21 cellular contexts compared by ENCODE assay signal in the genomic region with DNA sequence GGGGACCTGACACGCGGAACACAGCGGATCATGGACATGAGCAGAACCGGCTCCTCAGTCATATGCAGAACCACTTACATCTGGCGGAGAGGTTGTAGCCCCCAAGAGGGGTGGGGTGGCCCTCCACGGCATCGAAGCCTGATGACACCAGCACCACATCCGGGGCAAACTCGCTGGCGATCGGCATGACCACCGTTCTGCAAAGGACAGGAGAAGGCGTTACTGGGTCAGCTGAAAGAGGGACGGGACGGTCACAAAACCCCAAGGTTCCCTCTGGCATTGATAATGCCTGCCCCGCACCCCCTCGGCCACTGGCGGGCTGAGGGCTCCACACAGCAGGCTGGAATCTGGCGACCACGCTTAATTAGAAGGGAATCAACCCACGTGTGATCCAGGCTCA.
DNase-seq lines count a peak whose midpoint lies in the region; ATAC-seq and TF ChIP-seq lines count a peak whose summit lies in the region.
"Had no signal": no experiment of that assay in that cellular context is flagged by ENCODE, and none has a peak within 500 bp of the region (broad histone marks: within the 10 kb centered on the region; RNA-seq: fewer than 3 reads in every experiment).

No MANE protein-coding gene starts in this region.

- H3K9me3 ChIP-seq in testis = no peaks in the 10 kb centered on the region
- no peaks in the 10 kb centered on the region for H3K9me3 ChIP-seq in smooth muscle cell (replicated peaks; ENCODE audit: low read depth)
- H3K9me3 ChIP-seq: A549, BE2C, Caco-2 had no signal

- H3K4me3 Mint-ChIP-seq in activated CD4-positive, alpha-beta memory T cell treated with anti-CD3 and anti-CD28 coated beads for 36 hours = no peak overlapping the region
- H3K4me3 Mint-ChIP-seq in activated CD4-positive, alpha-beta memory T cell treated with anti-CD3 and anti-CD28 coated beads, Interleukin-2, amount 10 ng/mL, durations not matched to agents 7 days and 5 days = no peak overlapping the region
- no peak overlapping the region for H3K4me3 Mint-ChIP-seq in WTC11
- no peak overlapping the region for H3K4me3 Mint-ChIP-seq in neural crest cell
- H3K4me3 Mint-ChIP-seq: CD4-positive, CD25-positive, alpha-beta regulatory T cell; CD8-positive, alpha-beta T cell had no signal

- peak overlapping the region; percentile 28 for H3K27ac Mint-ChIP-seq in activated CD4-positive, alpha-beta memory T cell treated with anti-CD3 and anti-CD28 coated beads for 36 hours
- H3K27ac Mint-ChIP-seq in activated CD4-positive, alpha-beta memory T cell treated with anti-CD3 and anti-CD28 coated beads, Interleukin-2, amount 10 ng/mL, durations not matched to agents 7 days and 5 days = no peak overlapping the region
- H3K27ac Mint-ChIP-seq in WTC11 (0 out of 2 replicates have a peak overlapping the region, but pooled peaks have one; percentile 32), neural crest cell (ENCODE audit: unreplicated experiment) (peak overlapping the region; percentile 91)
- H3K27ac Mint-ChIP-seq: CD4-positive, CD25-positive, alpha-beta regulatory T cell; CD8-positive, alpha-beta T cell had no signal

- no peaks in the 10 kb centered on the region for H4K20me1 ChIP-seq in smooth muscle cell (ENCODE audit: low read depth)

- no peak for ATAC-seq in WTC11
- ATAC-seq: A549; CD8-positive, alpha-beta T cell had no signal

- H3K4me1 ChIP-seq in testis (no peaks in the 10 kb centered on the region), smooth muscle cell (ENCODE audit: low read depth) (no peaks in the 10 kb centered on the region)
- H3K4me1 ChIP-seq: BE2C, Caco-2 had no signal

- no peaks in the 10 kb centered on the region for H3K27me3 Mint-ChIP-seq in activated CD4-positive, alpha-beta memory T cell treated with anti-CD3 and anti-CD28 coated beads for 36 hours
- H3K27me3 Mint-ChIP-seq in activated CD4-positive, alpha-beta memory T cell treated with anti-CD3 and anti-CD28 coated beads, Interleukin-2, amount 10 ng/mL, durations not matched to agents 7 days and 5 days = no peaks in the 10 kb centered on the region
- H3K27me3 Mint-ChIP-seq in WTC11 (ENCODE audit: low read depth) (no peaks in the 10 kb centered on the region), neural crest cell (ENCODE audit: low read depth) (no peaks in the 10 kb centered on the region)
- H3K27me3 Mint-ChIP-seq: CD4-positive, CD25-positive, alpha-beta regulatory T cell had no signal

- CTCF ChIA-PET in activated CD4-positive, alpha-beta memory T cell treated with anti-CD3 and anti-CD28 coated beads for 36 hours (lab: Charles Lee) = no interaction called here
- CTCF ChIA-PET in activated CD4-positive, alpha-beta memory T cell treated with anti-CD3 and anti-CD28 coated beads, Interleukin-2, amount 10 ng/mL, durations not matched to agents 7 days and 5 days (lab: Charles Lee) = no interaction called here
- CTCF ChIA-PET in WTC11 (lab: Charles Lee) = no interaction called here

- H3K27me3 ChIP-seq in testis (no peaks in the 10 kb centered on the region), smooth muscle cell (ENCODE audit: low read depth) (no peaks in the 10 kb centered on the region)
- H3K27me3 ChIP-seq: BE2C had no signal

- H3K27ac ChIP-seq in testis = no peak overlapping the region
- H3K27ac ChIP-seq in smooth muscle cell (ENCODE audit: low read depth) = no peak overlapping the region
- H3K27ac ChIP-seq: 22Rv1, A549, C4-2B had no signal

- no peak for DNase-seq in activated CD4-positive, alpha-beta memory T cell treated with anti-CD3 and anti-CD28 coated beads for 36 hours
- DNase-seq in activated CD4-positive, alpha-beta memory T cell treated with anti-CD3 and anti-CD28 coated beads, Interleukin-2, amount 10 ng/mL, durations not matched to agents 7 days and 5 days = no peak
- DNase-seq in WTC11 (ENCODE audit: low spot score) (no peak), neural crest cell (ENCODE audit: low read depth, low spot score) (no peak), testis (no peak), 8988T (no peak), smooth muscle cell (lab: John Stamatoyannopoulos, UW; ENCODE audit: unreplicated experiment) (no peak)
- no peak for DNase-seq in activated naive CD4-positive, alpha-beta T cell (lab: John Stamatoyannopoulos, UW)
- DNase-seq: ACHN; AML-193; BE2C; Caco-2; CD4-positive, CD25-positive, alpha-beta regulatory T cell; CD8-positive, alpha-beta T cell; DMS153; DND-41; H7; HCEC 1CT had no signal

- H3K4me2 ChIP-seq in smooth muscle cell = no peak overlapping the region
- H3K4me2 ChIP-seq: A549 had no signal

- H3K36me3 ChIP-seq in testis (ENCODE audit: low read depth, missing control alignments) (no peaks in the 10 kb centered on the region), smooth muscle cell (ENCODE audit: low read depth) (no peaks in the 10 kb centered on the region)

- no peaks in the 10 kb centered on the region for H3K9me3 Mint-ChIP-seq in activated CD4-positive, alpha-beta memory T cell treated with anti-CD3 and anti-CD28 coated beads for 36 hours
- no peaks in the 10 kb centered on the region for H3K9me3 Mint-ChIP-seq in activated CD4-positive, alpha-beta memory T cell treated with anti-CD3 and anti-CD28 coated beads, Interleukin-2, amount 10 ng/mL, durations not matched to agents 7 days and 5 days
- no peaks in the 10 kb centered on the region for H3K9me3 Mint-ChIP-seq in WTC11
- no peaks in the 10 kb centered on the region for H3K9me3 Mint-ChIP-seq in neural crest cell
- H3K9me3 Mint-ChIP-seq: CD8-positive, alpha-beta T cell had no signal

- H3F3A ChIP-seq in smooth muscle cell (ENCODE audit: low read depth) = no peaks in the 10 kb centered on the region

- H3K4me3 ChIP-seq in testis = no peak overlapping the region
- no peak overlapping the region for H3K4me3 ChIP-seq in smooth muscle cell
- H3K4me3 ChIP-seq: A549 had no signal

- peaks cover 3% of the 10 kb centered on the region for H3K4me1 Mint-ChIP-seq in activated CD4-positive, alpha-beta memory T cell treated with anti-CD3 and anti-CD28 coated beads for 36 hours (ENCODE audit: low read depth)
- H3K4me1 Mint-ChIP-seq in activated CD4-positive, alpha-beta memory T cell treated with anti-CD3 and anti-CD28 coated beads, Interleukin-2, amount 10 ng/mL, durations not matched to agents 7 days and 5 days = no peaks in the 10 kb centered on the region
- no peaks in the 10 kb centered on the region for H3K4me1 Mint-ChIP-seq in WTC11
- H3K4me1 Mint-ChIP-seq in neural crest cell = no peaks in the 10 kb centered on the region
- H3K4me1 Mint-ChIP-seq: CD4-positive, CD25-positive, alpha-beta regulatory T cell had no signal

- TF ChIP-seq POLR2A in testis (IDR thresholded peaks at IDR 0.05) = no peak

- no peak for TF ChIP-seq CTCF in WTC11 (IDR thresholded peaks at IDR 0.05)
- TF ChIP-seq CTCF in neural crest cell (conservative IDR thresholded peaks at IDR 0.05) = no peak
- no peak for TF ChIP-seq CTCF in testis (IDR thresholded peaks at IDR 0.05)
- TF ChIP-seq CTCF in smooth muscle cell (IDR thresholded peaks at IDR 0.05; ENCODE audit: borderline replicate concordance, insufficient read depth, poor library complexity, severe bottlenecking) = no peak

- H3K9ac ChIP-seq in smooth muscle cell (ENCODE audit: low read depth) = no peak overlapping the region

- peaks cover 26% of the 10 kb centered on the region for H3K36me3 Mint-ChIP-seq in activated CD4-positive, alpha-beta memory T cell treated with anti-CD3 and anti-CD28 coated beads for 36 hours
- peaks cover 28% of the 10 kb centered on the region for H3K36me3 Mint-ChIP-seq in activated CD4-positive, alpha-beta memory T cell treated with anti-CD3 and anti-CD28 coated beads, Interleukin-2, amount 10 ng/mL, durations not matched to agents 7 days and 5 days (ENCODE audit: low read depth)
- H3K36me3 Mint-ChIP-seq in WTC11 (peaks cover 22% of the 10 kb centered on the region), neural crest cell (ENCODE audit: low read depth) (peaks cover 9% of the 10 kb centered on the region)

- WGBS in testis, 2 donors = 95 to 96% methylated on average over 18 to 21 of the region's 21 CpGs
- WGBS in smooth muscle cell (ENCODE audit: low lambda C conversion rate) = 97% methylated on average over 21 of the region's 21 CpGs

- H2AFZ ChIP-seq in smooth muscle cell (ENCODE audit: low read depth) = no peak overlapping the region

- intact Hi-C loops in activated CD4-positive, alpha-beta memory T cell treated with anti-CD3 and anti-CD28 coated beads for 36 hours (cut with micrococcal nuclease) = no loop called here
- intact Hi-C loops in testis (cut with DNase I; ENCODE audit: low total_unique reads) = no loop called here

- POLR2A ChIA-PET in activated CD4-positive, alpha-beta memory T cell treated with anti-CD3 and anti-CD28 coated beads for 36 hours (lab: Charles Lee) = no interaction called here
- POLR2A ChIA-PET in activated CD4-positive, alpha-beta memory T cell treated with anti-CD3 and anti-CD28 coated beads, Interleukin-2, amount 10 ng/mL, durations not matched to agents 7 days and 5 days (lab: Charles Lee) = no interaction called here
- POLR2A ChIA-PET in WTC11 (lab: Charles Lee) = no interaction called here

- H3K79me2 ChIP-seq in smooth muscle cell (ENCODE audit: low read depth) = no peaks in the 10 kb centered on the region

TF ChIP-seq in WTC11, 78 proteins besides CTCF, POLR2A, EP300 and RAD21 (continues in another document):
- TF ChIP-seq, protein P1, sequence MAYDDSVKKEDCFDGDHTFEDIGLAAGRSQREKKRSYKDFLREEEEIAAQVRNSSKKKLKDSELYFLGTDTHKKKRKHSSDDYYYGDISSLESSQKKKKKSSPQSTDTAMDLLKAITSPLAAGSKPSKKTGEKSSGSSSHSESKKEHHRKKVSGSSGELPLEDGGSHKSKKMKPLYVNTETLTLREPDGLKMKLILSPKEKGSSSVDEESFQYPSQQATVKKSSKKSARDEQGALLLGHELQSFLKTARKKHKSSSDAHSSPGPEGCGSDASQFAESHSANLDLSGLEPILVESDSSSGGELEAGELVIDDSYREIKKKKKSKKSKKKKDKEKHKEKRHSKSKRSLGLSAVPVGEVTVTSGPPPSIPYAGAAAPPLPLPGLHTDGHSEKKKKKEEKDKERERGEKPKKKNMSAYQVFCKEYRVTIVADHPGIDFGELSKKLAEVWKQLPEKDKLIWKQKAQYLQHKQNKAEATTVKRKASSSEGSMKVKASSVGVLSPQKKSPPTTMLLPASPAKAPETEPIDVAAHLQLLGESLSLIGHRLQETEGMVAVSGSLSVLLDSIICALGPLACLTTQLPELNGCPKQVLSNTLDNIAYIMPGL (CRISPR knock-in tag; IDR thresholded peaks at IDR 0.05) = no peak
- TF ChIP-seq, protein P2, sequence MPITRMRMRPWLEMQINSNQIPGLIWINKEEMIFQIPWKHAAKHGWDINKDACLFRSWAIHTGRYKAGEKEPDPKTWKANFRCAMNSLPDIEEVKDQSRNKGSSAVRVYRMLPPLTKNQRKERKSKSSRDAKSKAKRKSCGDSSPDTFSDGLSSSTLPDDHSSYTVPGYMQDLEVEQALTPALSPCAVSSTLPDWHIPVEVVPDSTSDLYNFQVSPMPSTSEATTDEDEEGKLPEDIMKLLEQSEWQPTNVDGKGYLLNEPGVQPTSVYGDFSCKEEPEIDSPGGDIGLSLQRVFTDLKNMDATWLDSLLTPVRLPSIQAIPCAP (CRISPR knock-in tag; IDR thresholded peaks at IDR 0.05) = no peak
- no peak for TF ChIP-seq GTF2I (CRISPR knock-in tag; conservative IDR thresholded peaks at IDR 0.05)
- no peak for TF ChIP-seq KAT7 (CRISPR knock-in tag; IDR thresholded peaks at IDR 0.05; ENCODE audit: borderline replicate concordance)
- TF ChIP-seq TP53 (CRISPR knock-in tag; IDR thresholded peaks at IDR 0.05) = no peak
- TF ChIP-seq CBFB (CRISPR knock-in tag; IDR thresholded peaks at IDR 0.05; ENCODE audit: low read depth) = no peak
